ENCODE assay signal across 8 cellular contexts in the genomic region with DNA sequence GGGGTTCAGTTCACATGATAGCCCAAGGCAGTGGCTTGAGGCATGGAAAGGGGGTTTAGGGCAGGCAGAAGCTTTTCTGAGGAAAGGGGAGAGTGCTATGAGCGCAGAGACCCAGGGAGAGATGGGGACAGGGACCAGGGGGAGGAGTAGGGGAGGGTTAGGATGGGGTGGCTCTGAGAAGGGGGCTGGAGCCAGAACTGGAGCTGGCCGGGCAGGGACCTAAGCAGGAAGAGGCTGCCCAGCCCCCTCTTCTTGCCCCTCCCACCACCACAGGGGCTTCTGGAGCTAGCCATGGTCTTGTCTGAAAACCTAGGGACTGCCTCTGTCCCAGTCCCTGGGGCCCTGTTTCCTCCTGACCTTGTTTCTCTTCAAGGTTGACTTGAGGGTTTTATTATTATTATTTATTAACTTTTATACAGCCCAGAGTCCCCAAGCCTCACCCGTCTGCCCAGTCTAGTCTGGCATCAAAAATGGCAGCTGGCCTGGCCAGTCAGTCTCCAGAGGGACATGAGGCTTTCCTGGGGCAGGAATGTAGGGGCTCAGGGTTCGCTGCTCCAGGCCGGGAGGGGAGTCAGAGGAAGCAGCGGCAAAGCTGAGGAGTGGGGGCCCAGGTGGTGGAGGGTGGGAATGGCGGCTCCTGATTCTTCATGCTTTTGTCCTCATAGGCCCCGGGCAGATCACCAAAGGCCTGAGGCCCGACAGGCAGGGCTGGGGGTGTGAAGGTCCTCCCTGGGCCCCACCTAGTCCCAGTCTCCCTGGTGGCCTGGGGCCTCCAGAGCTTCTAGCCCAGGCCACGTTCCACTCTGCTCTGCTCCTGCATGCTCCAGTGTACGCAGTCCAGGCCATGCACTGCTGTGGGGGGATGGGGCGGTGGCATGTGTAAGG. TPM values are rescaled to one million over a fixed set of nuclear protein-coding genes. Genes with fewer than 3 reads are reported as not detected.
A peak's percentile ranks its signal among the peaks of the same experiment; 100 is the strongest.
DNase-seq lines count a peak whose midpoint lies in the region; ATAC-seq and TF ChIP-seq lines count a peak whose summit lies in the region.

No MANE protein-coding gene starts in this region.

- no peaks in the 10 kb centered on the region for H3K9me3 ChIP-seq in thoracic aorta

- H3K27me3 ChIP-seq in mesendoderm (ENCODE audit: insufficient read depth, low read length, poor library complexity) (no peaks in the 10 kb centered on the region), thoracic aorta (replicated peaks; ENCODE audit: insufficient read depth) (no peaks in the 10 kb centered on the region)

- peak overlapping the region; percentile 62 for H3K56ac ChIP-seq in mesendoderm (ENCODE audit: low read length)

- no peak overlapping the region for H4K5ac ChIP-seq in mesendoderm (ENCODE audit: low read length)

- peak overlapping the region; percentile 13 for H2AK5ac ChIP-seq in mesendoderm (ENCODE audit: low read length)

- H2BK5ac ChIP-seq in mesendoderm (ENCODE audit: low read length) = no peak overlapping the region

- WGBS in mesendoderm (ENCODE audit: extremely low coverage, insufficient coverage, low lambda C conversion rate) = no CpG with 5 or more reads among the region's 12 CpGs

- peak overlapping the region; percentile 14 to 95 for H3K4me3 ChIP-seq in cardiac fibroblast (replicated peaks in 1 of 2; ENCODE audit: low read depth in 2 of 2, low read length in 2 of 2)
- no peak overlapping the region for H3K4me3 ChIP-seq in mesendoderm (ENCODE audit: low read length)
- peak overlapping the region; percentile 96 for H3K4me3 ChIP-seq in thoracic aorta

- H3K4ac ChIP-seq in mesendoderm (ENCODE audit: low read depth, low read length) = no peak overlapping the region

- no peak overlapping the region for H4K8ac ChIP-seq in mesendoderm (ENCODE audit: low read depth, low read length)

- peak overlapping the region; percentile 6 for H3K18ac ChIP-seq in mesendoderm (ENCODE audit: low read length)

- H3K27ac ChIP-seq in mesendoderm (ENCODE audit: low read depth, low read length) = peak overlapping the region; percentile 62
- peak overlapping the region; percentile 67 to 100 for H3K27ac ChIP-seq in thoracic aorta

- peak; percentile 53 for DNase-seq in activated CD8-positive, alpha-beta memory T cell treated with anti-CD3 and anti-CD28 coated beads, Interleukin-2, amount 50 U/mL, for 48 hours
- DNase-seq in activated CD8-positive, alpha-beta memory T cell treated with anti-CD3 and anti-CD28 coated beads, Interleukin-2, amount 50 U/mL, for 4 hours = no peak
- DNase-seq in cardiac fibroblast (ENCODE audit: low read depth in 2 of 2) (no peak), mesendoderm (peak; percentile 50), thoracic aorta (ENCODE audit: low spot score) (no peak)
- DNase-seq in stimulated activated CD4-positive, alpha-beta T cell treated with anti-CD3 and anti-CD28 coated beads, Interleukin-4, amount 100 ng/mL, for 1 hour = no peak

- H3K9ac ChIP-seq in mesendoderm (ENCODE audit: low read length) = peak overlapping the region; percentile 41

- H3K23ac ChIP-seq in mesendoderm (ENCODE audit: low read length) = no peak overlapping the region

- no peak for TF ChIP-seq CTCF in cardiac fibroblast (IDR thresholded peaks at IDR 0.05; ENCODE audit: low read depth, low read length)
- no peak for TF ChIP-seq CTCF in thoracic aorta (IDR thresholded peaks at IDR 0.05)

- no peak overlapping the region for H2BK120ac ChIP-seq in mesendoderm (ENCODE audit: low read depth, low read length)

- H3K79me2 ChIP-seq in mesendoderm (ENCODE audit: control insufficient read depth, insufficient read depth, low read length) = peaks cover 65% of the 10 kb centered on the region

- H2BK15ac ChIP-seq in mesendoderm (replicated peaks; ENCODE audit: low read depth) = no peak overlapping the region

- H3K36me3 ChIP-seq in mesendoderm (ENCODE audit: control insufficient read depth, insufficient read depth, low read length) (no peaks in the 10 kb centered on the region), thoracic aorta (peaks cover 24% of the 10 kb centered on the region)

- H3K79me1 ChIP-seq in mesendoderm (ENCODE audit: low read length) = peaks cover 33% of the 10 kb centered on the region

- no peak overlapping the region for H3K4me2 ChIP-seq in mesendoderm (ENCODE audit: low read length)

- ATAC-seq in thoracic aorta (ENCODE audit: insufficient number of reproducible peaks, low FRiP score, low read depth) = no peak
- no peak for ATAC-seq in HG03159 (IDR thresholded peaks at IDR 0.05; ENCODE audit: unreplicated experiment)
- ATAC-seq in HG02763 (IDR thresholded peaks at IDR 0.05; ENCODE audit: unreplicated experiment) = no peak

- H3K4me1 ChIP-seq in mesendoderm (ENCODE audit: control insufficient read depth, low read depth, low read length) (peaks cover 9% of the 10 kb centered on the region), thoracic aorta (ENCODE audit: control insufficient read depth in 1 of 2, low read depth in 2 of 2) (peaks cover 44 to 73% of the 10 kb centered on the region in 2 donors)

RNA-seq across cellular contexts. Expression of gene TRIM8, which starts 5.7 kb away (rescaled TPM):
- 22.6 TPM for polyA plus RNA-seq in mesendoderm (2013, experiment 1 of 2)
- polyA plus RNA-seq in mesendoderm (2013, experiment 2 of 2) = 23.2 TPM
- 100 to 1,000 TPM; 154 to 192 TPM for total RNA-seq in thoracic aorta

Comparison
In these comparisons a context has a peak if more than half of its experiments do, and no peak if none do; other contexts are left out.
1. DNase-seq: peak in activated CD8-positive, alpha-beta memory T cell treated with anti-CD3 and anti-CD28 coated beads, Interleukin-2, amount 50 U/mL, for 48 hours (single experiment) and mesendoderm (single experiment); none in activated CD8-positive, alpha-beta memory T cell treated with anti-CD3 and anti-CD28 coated beads, Interleukin-2, amount 50 U/mL, for 4 hours (single experiment), cardiac fibroblast (0 of 2), thoracic aorta (single experiment) and stimulated activated CD4-positive, alpha-beta T cell treated with anti-CD3 and anti-CD28 coated beads, Interleukin-4, amount 100 ng/mL, for 1 hour (single experiment).